8 cellular contexts compared by ENCODE assay signal in the genomic region with DNA sequence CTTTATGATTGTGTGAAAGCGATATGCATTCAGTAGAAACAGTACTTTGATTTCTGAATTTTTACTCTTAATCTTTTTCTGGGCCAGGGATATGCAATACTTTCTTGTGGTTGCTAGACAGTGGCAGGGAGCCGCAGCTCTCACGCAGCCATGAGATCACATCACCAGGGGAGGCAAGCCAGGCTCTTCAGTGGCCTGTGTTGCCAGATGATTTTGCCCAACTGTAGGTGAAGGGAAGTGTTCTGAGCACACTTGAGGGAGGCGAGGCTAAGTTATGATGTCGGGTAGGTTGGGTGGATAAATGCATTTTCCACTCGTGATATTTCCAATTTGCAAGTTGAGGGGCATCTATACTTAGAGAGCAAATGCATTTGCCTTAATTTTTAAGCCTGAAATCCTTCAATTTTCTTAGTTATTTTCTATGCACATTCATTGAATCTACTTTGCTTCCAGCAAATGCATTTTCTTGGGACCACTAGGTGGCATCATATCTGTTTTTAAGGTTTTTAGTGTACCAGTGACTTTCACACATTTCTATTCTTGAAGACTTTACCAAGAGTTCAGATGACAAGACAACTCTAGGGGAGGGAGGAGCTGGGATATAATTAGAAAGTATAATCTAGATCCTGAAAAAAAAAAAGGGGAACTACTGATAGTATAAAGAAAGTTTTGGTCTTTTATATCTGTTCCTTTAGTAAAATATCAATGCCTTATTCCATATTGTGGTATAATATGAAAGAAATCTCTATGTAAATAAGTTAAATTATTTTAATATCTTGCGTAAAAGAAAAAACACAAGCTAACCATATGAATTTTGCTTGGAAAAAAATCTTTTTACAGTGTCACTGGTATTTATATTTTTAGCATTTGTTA.
DNase-seq lines count a peak whose midpoint lies in the region; ATAC-seq, FAIRE-seq and TF ChIP-seq lines count a peak whose summit lies in the region.

No MANE protein-coding gene starts in this region.

- CTCF ChIA-PET in GM10248 (lab: Yijun Ruan, JAX): interaction anchor here (0.6 to 1.0 kb wide), 5 partner anchors 12 to 386 kb away, joined by 3 to 4 read pairs (median 3); no protein-coding TSS in a partner anchor

- H3K9me2 ChIP-seq in Karpas-422 (replicated peaks; ENCODE audit: insufficient read depth, low read length): no peaks in the 10 kb centered on the region

- H3K9me3 ChIP-seq in Karpas-422 (ENCODE audit: low read length): no peaks in the 10 kb centered on the region
- no peaks in the 10 kb centered on the region for H3K9me3 ChIP-seq in SK-N-MC (ENCODE audit: low read depth, low read length)
- H3K9me3 ChIP-seq in tibial nerve: no peaks in the 10 kb centered on the region

- peak; percentile 49 for TF ChIP-seq CTCF in GM10248 (IDR thresholded peaks at IDR 0.05; ENCODE audit: control extremely low read depth, extremely low read depth, low read depth, missing control alignments)
- TF ChIP-seq CTCF in tibial nerve (IDR thresholded peaks at IDR 0.05): peak; percentile 31 to 51 (median 45)

- no peaks in the 10 kb centered on the region for H4K20me1 ChIP-seq in Karpas-422 (ENCODE audit: insufficient read depth, low read depth, low read length)

- WGBS in tibial nerve, 2 donors: 48 to 63% methylated on average over 7 of the region's 7 CpGs

- no peak for ATAC-seq in HG03196 (IDR thresholded peaks at IDR 0.05; ENCODE audit: unreplicated experiment)
- ATAC-seq in HG03457 (IDR thresholded peaks at IDR 0.05; ENCODE audit: unreplicated experiment): no peak

- DNase-seq in GM10248 (ENCODE audit: extremely low spot score) (peak; percentile 15), Karpas-422 (peak; percentile 77), SK-N-MC (ENCODE audit: low read depth, low spot score) (peak; percentile 16), frontal cortex (ENCODE audit: low spot score in 2 of 2) (peak in 1 of 2 donors; percentile 18), tibial nerve (ENCODE audit: low spot score in 2 of 2) (peak in 1 of 2 donors; percentile 9), HuH-7.5 (ENCODE audit: low spot score) (no peak)

- peak; percentile 79 for FAIRE-seq in frontal cortex (lab: Jason Lieb, UNC)

- no peak overlapping the region for H3K4me2 ChIP-seq in Karpas-422 (ENCODE audit: low read depth, low read length, poor library complexity, severe bottlenecking)

- H3K27me3 ChIP-seq in Karpas-422 (ENCODE audit: low read length) (0 out of 2 replicates have a peak, but pooled peaks cover 2% of the 10 kb centered on the region), tibial nerve (no peaks in the 10 kb centered on the region)

- H3K79me2 ChIP-seq in Karpas-422 (ENCODE audit: low read length): no peaks in the 10 kb centered on the region

- no peak for TF ChIP-seq EP300 in tibial nerve (IDR thresholded peaks at IDR 0.05)

- H3K4me3 ChIP-seq in Karpas-422 (ENCODE audit: low read length) (no peak overlapping the region), SK-N-MC (no peak overlapping the region), tibial nerve (no peak overlapping the region)

- POLR2A ChIA-PET in GM10248 (lab: Yijun Ruan, JAX): no interaction called here

- H3K27ac ChIP-seq in Karpas-422 (ENCODE audit: low read length): no peak overlapping the region
- H3K27ac ChIP-seq in SK-N-MC: no peak overlapping the region
- no peak overlapping the region for H3K27ac ChIP-seq in tibial nerve

- H3K36me3 ChIP-seq in Karpas-422 (ENCODE audit: insufficient read depth, low read length): no peaks in the 10 kb centered on the region
- H3K36me3 ChIP-seq in SK-N-MC (ENCODE audit: insufficient read depth, low read length): no peaks in the 10 kb centered on the region
- no peaks in the 10 kb centered on the region for H3K36me3 ChIP-seq in tibial nerve

- H3K4me1 ChIP-seq in Karpas-422 (ENCODE audit: low read length): no peaks in the 10 kb centered on the region
- H3K4me1 ChIP-seq in tibial nerve: no peaks in the 10 kb centered on the region

- TF ChIP-seq POLR2A in tibial nerve (IDR thresholded peaks at IDR 0.05): no peak

- H2AFZ ChIP-seq in Karpas-422 (ENCODE audit: low read length): no peak overlapping the region

- H3K9ac ChIP-seq in Karpas-422 (ENCODE audit: low read length) (no peak overlapping the region), SK-N-MC (ENCODE audit: insufficient read length) (no peak overlapping the region)
